Comparison of ENCODE assay signal across 26 cellular contexts in genomic region chr16:83732536-83732935, GRCh38.
"Had no signal": no experiment of that assay in that cellular context is flagged by ENCODE, and none has a peak within 500 bp of the region (broad histone marks: within the 10 kb centered on the region; RNA-seq: fewer than 3 reads in every experiment).

No MANE protein-coding gene starts in this region.

- ATAC-seq: esophagus mucosa; gastrocnemius medialis; left cardiac atrium; left lung; mucosa of descending colon; naive thymus-derived CD8-positive, alpha-beta T cell; right cardiac atrium; stimulated activated memory B cell treated with anti-CD40 and anti-IgM and Interleukin-4, amounts not matched to agents 10 μg/mL and 1 μg/mL and 100 μg/mL, for 72 hours; stimulated activated naive CD8-positive, alpha-beta T cell treated with anti-CD3 and anti-CD28 coated beads, Interleukin-15, Interleukin-2, amounts not matched to agents 100 U/mL and 50 U/mL, for 24 hours had no signal

- H3K4me1 ChIP-seq: gastrocnemius medialis, left lung, prostate gland, sigmoid colon, testis, tibial artery, upper lobe of left lung had no signal

- DNase-seq: effector CD8-positive, alpha-beta T cell; endodermal cell; foreskin fibroblast; gastrocnemius medialis; hippocampal formation; left cardiac atrium; left lung; mesenchymal stem cell; mucosa of descending colon; naive thymus-derived CD8-positive, alpha-beta T cell; nephron progenitor cell; nucleus accumbens; right cardiac atrium; sigmoid colon; spleen; stimulated activated CD4-positive, alpha-beta T cell treated with anti-CD3 and anti-CD28 coated beads, Interleukin-4, amount 100 ng/mL, for 4 hours; stimulated activated naive CD8-positive, alpha-beta T cell treated with anti-CD3 and anti-CD28 coated beads, Interleukin-15, Interleukin-2, amounts not matched to agents 100 U/mL and 50 U/mL, for 24 hours; substantia nigra; testis; tibial artery; upper lobe of left lung had no signal

- H3K36me3 ChIP-seq: gastrocnemius medialis, left lung, prostate gland, sigmoid colon, spleen, tibial artery, upper lobe of left lung had no signal

- H3K27ac ChIP-seq: epithelial cell of prostate, gastrocnemius medialis, left lung, prostate gland, sigmoid colon, skin epidermis, spleen, testis, tibial artery, upper lobe of left lung had no signal

- H3K27me3 ChIP-seq: gastrocnemius medialis, left lung, sigmoid colon, spleen, testis, tibial artery, upper lobe of left lung had no signal

- H3K9me3 ChIP-seq: gastrocnemius medialis, prostate gland, sigmoid colon, testis, tibial artery had no signal

- H3K4me3 ChIP-seq: gastrocnemius medialis, left lung, mucosa of descending colon, prostate gland, sigmoid colon, skin epidermis, spleen, testis, tibial artery, upper lobe of left lung had no signal
